Comparison of ENCODE assay signal across 8 cellular contexts in genomic region chr17:50426472-50426782, GRCh38. TPM values are rescaled to one million over a fixed set of nuclear protein-coding genes. Genes with fewer than 3 reads are reported as not detected.
A peak's percentile ranks its signal among the peaks of the same experiment; 100 is the strongest.
DNase-seq lines count a peak whose midpoint lies in the region; ATAC-seq, FAIRE-seq and TF ChIP-seq lines count a peak whose summit lies in the region.

No MANE protein-coding gene starts in this region.

- 0 to 6% methylated on average over 5 to 7 of the region's 7 CpGs for WGBS in upper lobe of left lung, 2 donors

- peak in 1 of 2 donors; percentile 2 for ATAC-seq in activated T-cell treated with anti-CD3 and anti-CD28 coated beads, Interleukin-2, amount 50 U/mL, for 72 hours (replicated peaks in 1 of 2)
- ATAC-seq in lower lobe of right lung (peak; percentile 0 to 1), upper lobe of left lung (ENCODE audit: low FRiP score in 2 of 2) (peak in 1 of 2 donors; percentile 35)

- no peak for TF ChIP-seq CTCF in brain (conservative IDR thresholded peaks at IDR 0.05)
- TF ChIP-seq CTCF in lower lobe of right lung (IDR thresholded peaks at IDR 0.05): no peak
- TF ChIP-seq CTCF in upper lobe of left lung (IDR thresholded peaks at IDR 0.05): no peak

- H3K27me3 ChIP-seq in lower lobe of right lung (ENCODE audit: low read depth) (no peaks in the 10 kb centered on the region), upper lobe of left lung (no peaks in the 10 kb centered on the region)

- FAIRE-seq in GM12891 (lab: Jason Lieb, UNC): no peak

- H3K27ac ChIP-seq in lower lobe of right lung (peak overlapping the region; percentile 87), upper lobe of left lung (peak overlapping the region; percentile 60 to 90 (median 82))

- H3K4me1 ChIP-seq in lower lobe of right lung: peaks cover 64% of the 10 kb centered on the region
- peaks cover 29 to 75% (median 43%) of the 10 kb centered on the region in 4 donors for H3K4me1 ChIP-seq in upper lobe of left lung

- no peaks in the 10 kb centered on the region for H3K36me3 Mint-ChIP-seq in activated T-cell treated with anti-CD3 and anti-CD28 coated beads, Interleukin-2, amount 50 U/mL, for 72 hours (ENCODE audit: insufficient read depth in 2 of 2)
- no peaks in the 10 kb centered on the region for H3K36me3 Mint-ChIP-seq in brain

- no peak for TF ChIP-seq POLR2A in upper lobe of left lung (IDR thresholded peaks at IDR 0.05)
- no peak for TF ChIP-seq POLR2A in GM12891 (IDR thresholded peaks at IDR 0.05; ENCODE audit: low read depth, low read length)

- H3K4me3 ChIP-seq in lower lobe of right lung: peak overlapping the region; percentile 95
- H3K4me3 ChIP-seq in upper lobe of left lung: peak overlapping the region; percentile 26 to 86 (median 70)

- no peaks in the 10 kb centered on the region for H3K36me3 ChIP-seq in lower lobe of right lung
- no peaks in the 10 kb centered on the region for H3K36me3 ChIP-seq in upper lobe of left lung

- H3K9me3 Mint-ChIP-seq in activated T-cell treated with anti-CD3 and anti-CD28 coated beads, Interleukin-2, amount 50 U/mL, for 72 hours: no peaks in the 10 kb centered on the region
- H3K9me3 Mint-ChIP-seq in brain: no peaks in the 10 kb centered on the region

- no peaks in the 10 kb centered on the region for H3K9me3 ChIP-seq in lower lobe of right lung
- no peaks in the 10 kb centered on the region for H3K9me3 ChIP-seq in upper lobe of left lung

- H3K4me3 Mint-ChIP-seq in activated T-cell treated with anti-CD3 and anti-CD28 coated beads, Interleukin-2, amount 50 U/mL, for 72 hours: peak overlapping the region; percentile 93 to 95
- H3K4me3 Mint-ChIP-seq in brain: peak overlapping the region; percentile 79 to 93 (median 83)

- TF ChIP-seq EP300 in upper lobe of left lung (IDR thresholded peaks at IDR 0.05): no peak

- peak overlapping the region; percentile 38 for H3K27ac Mint-ChIP-seq in activated T-cell treated with anti-CD3 and anti-CD28 coated beads, Interleukin-2, amount 50 U/mL, for 72 hours
- peak overlapping the region; percentile 46 to 90 (median 85) for H3K27ac Mint-ChIP-seq in brain

- H3K27me3 Mint-ChIP-seq in activated T-cell treated with anti-CD3 and anti-CD28 coated beads, Interleukin-2, amount 50 U/mL, for 72 hours (ENCODE audit: low read depth): no peaks in the 10 kb centered on the region
- peaks cover 8% of the 10 kb centered on the region for H3K27me3 Mint-ChIP-seq in brain

- no peak for DNase-seq in activated T-cell treated with anti-CD3 and anti-CD28 coated beads, Interleukin-2, amount 50 U/mL, for 72 hours
- DNase-seq in activated T-cell treated with anti-CD3 and anti-CD28 coated beads for 4 hours (no peak), lower lobe of right lung (no peak), upper lobe of left lung (no peak), NCI-H1417 treated with DMSO at 0.1 percent for 48 hours (lab: John Stamatoyannopoulos, UW) (no peak), GM12891 (ENCODE audit: insufficient read length, low spot score) (no peak)
- DNase-seq in effector CD4-positive, alpha-beta T cell: no peak

- intact Hi-C loops in lower lobe of right lung (cut with DNase I): no loop called here

- H3K4me1 Mint-ChIP-seq in activated T-cell treated with anti-CD3 and anti-CD28 coated beads, Interleukin-2, amount 50 U/mL, for 72 hours (ENCODE audit: low read depth): peaks cover 33% of the 10 kb centered on the region
- peaks cover 53% of the 10 kb centered on the region for H3K4me1 Mint-ChIP-seq in brain

TF ChIP-seq in GM12891, 5 proteins besides CTCF, POLR2A, EP300 and RAD21:
- no peak for TF ChIP-seq POU2F2 (IDR thresholded peaks at IDR 0.05; ENCODE audit: low read depth, low read length)
- no peak for TF ChIP-seq TAF1 (IDR thresholded peaks at IDR 0.05; ENCODE audit: low read depth, low read length)
- no peak for TF ChIP-seq POLR2AphosphoS5 (IDR thresholded peaks at IDR 0.05; ENCODE audit: low read depth, low read length)
- TF ChIP-seq PAX5 (IDR thresholded peaks at IDR 0.05; ENCODE audit: insufficient read depth, low read length, severe bottlenecking): no peak
- TF ChIP-seq SPI1 (IDR thresholded peaks at IDR 0.05; ENCODE audit: low read depth, low read length): no peak

RNA-seq across cellular contexts. Expression of gene ACSF2, which starts 0.4 kb away (rescaled TPM):
- total RNA-seq in activated T-cell treated with anti-CD3 and anti-CD28 coated beads, Interleukin-2, amount 50 U/mL, for 72 hours: 10 to 100 TPM; 30.2 to 43.0 TPM
- 7.9 TPM for polyA plus RNA-seq in brain (ENCODE audit: insufficient read depth, low read depth, low replicate concordance)
- total RNA-seq in lower lobe of right lung: 70.4 TPM
- 100 to 1,000 TPM in 4 of 6 donors, 10 to 100 TPM in 2; 52.3 to 239 (median 120) TPM for total RNA-seq in upper lobe of left lung
- polyA plus RNA-seq in GM12891 (2012; ENCODE audit: low read depth, missing spikeins): 13.0 TPM

RNA-seq across cellular contexts. Expression of gene LRRC59, which starts 29.1 kb away (rescaled TPM):
- 10 to 100 TPM; 57.6 to 63.6 TPM for total RNA-seq in activated T-cell treated with anti-CD3 and anti-CD28 coated beads, Interleukin-2, amount 50 U/mL, for 72 hours
- 78.7 TPM for polyA plus RNA-seq in brain (ENCODE audit: insufficient read depth, low read depth, low replicate concordance)
- total RNA-seq in lower lobe of right lung (55.5 TPM), upper lobe of left lung (100 to 1,000 TPM in 1 of 6 donors, 10 to 100 TPM in 5; 19.9 to 135 (median 67.0) TPM)
- 37.7 TPM for polyA plus RNA-seq in GM12891 (2012; ENCODE audit: low read depth, missing spikeins)

RNA-seq across cellular contexts. Expression of gene CHAD, which starts 42.3 kb away (rescaled TPM):
- total RNA-seq in activated T-cell treated with anti-CD3 and anti-CD28 coated beads, Interleukin-2, amount 50 U/mL, for 72 hours: not detected
- 2.7 TPM for polyA plus RNA-seq in brain (ENCODE audit: insufficient read depth, low read depth, low replicate concordance)
- total RNA-seq in lower lobe of right lung: not detected
- under 1 TPM in 4 of 6 donors, not detected in 2; 0.13 to 0.30 (median 0.21) TPM for total RNA-seq in upper lobe of left lung
- not detected for polyA plus RNA-seq in GM12891 (2012; ENCODE audit: low read depth, missing spikeins)

RNA-seq across cellular contexts. Expression of gene RSAD1, which starts 52.2 kb away (rescaled TPM):
- 10 to 100 TPM; 29.2 to 34.0 TPM for total RNA-seq in activated T-cell treated with anti-CD3 and anti-CD28 coated beads, Interleukin-2, amount 50 U/mL, for 72 hours
- 17.8 TPM for polyA plus RNA-seq in brain (ENCODE audit: insufficient read depth, low read depth, low replicate concordance)
- total RNA-seq in lower lobe of right lung (29.2 TPM), upper lobe of left lung (10 to 100 TPM; 26.8 to 47.3 (median 34.9) TPM)
- 7.8 TPM for polyA plus RNA-seq in GM12891 (2012; ENCODE audit: low read depth, missing spikeins)

RNA-seq across cellular contexts. Expression of gene EME1, which starts 53.4 kb away (rescaled TPM):
- 10 to 100 TPM; 42.9 to 43.1 TPM for total RNA-seq in activated T-cell treated with anti-CD3 and anti-CD28 coated beads, Interleukin-2, amount 50 U/mL, for 72 hours
- 6.0 TPM for polyA plus RNA-seq in brain (ENCODE audit: insufficient read depth, low read depth, low replicate concordance)
- total RNA-seq in lower lobe of right lung (1.8 TPM), upper lobe of left lung (10 to 100 TPM in 1 of 6 donors, 1 to 10 TPM in 2, under 1 TPM in 1, not detected in 2; 0.30 to 12.1 (median 1.2) TPM)
- polyA plus RNA-seq in GM12891 (2012; ENCODE audit: low read depth, missing spikeins): 17.9 TPM
